8 cellular contexts compared by ENCODE assay signal in the genomic region with DNA sequence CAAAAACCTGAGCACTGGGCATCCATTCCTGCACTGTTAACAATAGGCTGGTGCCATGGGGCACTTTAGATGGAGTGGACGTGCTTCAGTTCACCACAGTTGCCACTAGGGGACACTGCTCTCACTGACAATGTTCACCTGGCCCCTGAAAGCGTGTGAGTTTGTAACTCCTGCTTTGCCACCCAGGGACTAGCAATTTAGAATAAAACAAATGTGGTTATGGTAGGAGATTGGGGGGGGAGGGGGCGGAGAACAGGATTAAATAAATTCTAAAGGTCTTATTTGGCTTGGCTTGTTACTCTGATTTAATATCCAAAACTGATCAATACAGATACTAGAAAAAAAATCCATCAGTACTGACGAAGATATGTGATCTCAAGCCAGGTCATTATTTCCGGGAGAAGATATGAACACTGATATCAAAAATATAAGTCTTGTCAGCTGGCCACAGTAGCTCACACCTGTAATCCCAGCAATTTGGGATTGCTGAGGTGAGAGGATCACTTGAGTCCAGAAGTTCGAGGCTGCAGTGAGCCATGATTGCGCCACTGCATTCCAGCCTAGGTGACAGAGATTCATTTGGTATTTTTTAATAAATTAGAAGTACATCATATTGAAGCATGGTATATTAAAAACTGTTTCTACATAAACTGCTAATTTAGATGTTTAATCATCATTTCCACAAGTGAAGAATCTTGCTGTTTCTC. TPM values are rescaled to one million over a fixed set of nuclear protein-coding genes. Genes with fewer than 3 reads are reported as not detected.
DNase-seq lines count a peak whose midpoint lies in the region; ATAC-seq and TF ChIP-seq lines count a peak whose summit lies in the region.

No MANE protein-coding gene starts in this region.

- no peak overlapping the region for H3K4me3 Mint-ChIP-seq in activated T-helper 2 cell treated with anti-CD3 and anti-CD28 coated beads, Interferon-gamma antibody, Interleukin-2, Interleukin-4, amounts not matched to agents 10 μg/mL and 5 μg/mL and 100 μg/mL, durations not matched to agents 14 hours and 24 hours and 36 hours (ENCODE audit: low read depth)
- H3K4me3 Mint-ChIP-seq in osteocyte (ENCODE audit: unreplicated experiment): no peak overlapping the region

- peak; percentile 90 for ATAC-seq in GM21360 (IDR thresholded peaks at IDR 0.05; ENCODE audit: unreplicated experiment)
- peak; percentile 93 to 95 for ATAC-seq in upper lobe of left lung (ENCODE audit: low FRiP score in 2 of 2)

- TF ChIP-seq CTCF in osteocyte (IDR thresholded peaks at IDR 0.05) (peak; percentile 90), upper lobe of left lung (IDR thresholded peaks at IDR 0.05) (peak; percentile 79 to 99 (median 89))

- 55 to 56% methylated on average over 7 of the region's 7 CpGs for WGBS in upper lobe of left lung, 2 donors

- peaks cover 41% of the 10 kb centered on the region for H3K36me3 Mint-ChIP-seq in activated T-helper 2 cell treated with anti-CD3 and anti-CD28 coated beads, Interferon-gamma antibody, Interleukin-2, Interleukin-4, amounts not matched to agents 10 μg/mL and 5 μg/mL and 100 μg/mL, durations not matched to agents 14 hours and 24 hours and 36 hours (ENCODE audit: low read depth)
- peaks cover 13% of the 10 kb centered on the region for H3K36me3 Mint-ChIP-seq in osteocyte (ENCODE audit: unreplicated experiment)

- H3K4me1 Mint-ChIP-seq in activated T-helper 2 cell treated with anti-CD3 and anti-CD28 coated beads, Interferon-gamma antibody, Interleukin-2, Interleukin-4, amounts not matched to agents 10 μg/mL and 5 μg/mL and 100 μg/mL, durations not matched to agents 14 hours and 24 hours and 36 hours (ENCODE audit: low read depth): peaks cover 6% of the 10 kb centered on the region
- H3K4me1 Mint-ChIP-seq in osteocyte (ENCODE audit: unreplicated experiment): no peaks in the 10 kb centered on the region

- TF ChIP-seq EP300 in upper lobe of left lung (IDR thresholded peaks at IDR 0.05): no peak

- H3K4me1 ChIP-seq in upper lobe of left lung: peaks cover 0 to 20% (median 2%) of the 10 kb centered on the region in 4 donors

- intact Hi-C loops in activated T-helper 2 cell treated with anti-CD3 and anti-CD28 coated beads, Interferon-gamma antibody, Interleukin-2, Interleukin-4, amounts not matched to agents 10 μg/mL and 5 μg/mL and 100 μg/mL, durations not matched to agents 14 hours and 24 hours and 36 hours (cut with micrococcal nuclease): loop anchor here (1.0 kb wide), 2 partner anchors 23 to 444 kb away; a partner anchor contains a TSS

- no peaks in the 10 kb centered on the region for H3K27me3 Mint-ChIP-seq in activated T-helper 2 cell treated with anti-CD3 and anti-CD28 coated beads, Interferon-gamma antibody, Interleukin-2, Interleukin-4, amounts not matched to agents 10 μg/mL and 5 μg/mL and 100 μg/mL, durations not matched to agents 14 hours and 24 hours and 36 hours (ENCODE audit: low read depth)
- H3K27me3 Mint-ChIP-seq in osteocyte (ENCODE audit: unreplicated experiment): no peaks in the 10 kb centered on the region

- no peaks in the 10 kb centered on the region for H3K27me3 ChIP-seq in upper lobe of left lung

- H3K9me3 Mint-ChIP-seq in activated T-helper 2 cell treated with anti-CD3 and anti-CD28 coated beads, Interferon-gamma antibody, Interleukin-2, Interleukin-4, amounts not matched to agents 10 μg/mL and 5 μg/mL and 100 μg/mL, durations not matched to agents 14 hours and 24 hours and 36 hours: no peaks in the 10 kb centered on the region
- no peaks in the 10 kb centered on the region for H3K9me3 Mint-ChIP-seq in osteocyte (ENCODE audit: unreplicated experiment)

- H3K27ac Mint-ChIP-seq in activated T-helper 2 cell treated with anti-CD3 and anti-CD28 coated beads, Interferon-gamma antibody, Interleukin-2, Interleukin-4, amounts not matched to agents 10 μg/mL and 5 μg/mL and 100 μg/mL, durations not matched to agents 14 hours and 24 hours and 36 hours: no peak overlapping the region
- H3K27ac Mint-ChIP-seq in osteocyte (ENCODE audit: unreplicated experiment): no peak overlapping the region

- DNase-seq in DMS 273 (lab: John Stamatoyannopoulos, UW; ENCODE audit: unreplicated experiment) (peak; percentile 80), HuH-7 (ENCODE audit: low spot score) (peak; percentile 60), RKO (ENCODE audit: low spot score) (peak; percentile 61), foreskin melanocyte (peak; percentile 39), osteocyte (ENCODE audit: extremely low spot score, unreplicated experiment) (no peak), upper lobe of left lung (peak in 1 of 2 donors; percentile 81)
- DNase-seq in activated T-helper 2 cell treated with anti-CD3 and anti-CD28 coated beads, Interferon-gamma antibody, Interleukin-2, Interleukin-4, amounts not matched to agents 10 μg/mL and 5 μg/mL and 100 μg/mL, durations not matched to agents 14 hours and 24 hours and 36 hours (ENCODE audit: low spot score): peak; percentile 48

- H3K4me3 ChIP-seq in upper lobe of left lung: no peak overlapping the region

- peaks cover 0 to 3% (median 0%) of the 10 kb centered on the region in 4 donors for H3K9me3 ChIP-seq in upper lobe of left lung

- no peak for TF ChIP-seq POLR2A in upper lobe of left lung (IDR thresholded peaks at IDR 0.05)

- H3K27ac ChIP-seq in upper lobe of left lung: no peak overlapping the region

- H3K36me3 ChIP-seq in upper lobe of left lung: peaks cover 0 to 11% (median 2%) of the 10 kb centered on the region in 4 donors

RNA-seq across cellular contexts. Expression of a gene that starts 23.2 kb away (rescaled TPM):
- 33.3 and 33.8 TPM in 2 replicates for total RNA-seq in activated T-helper 2 cell treated with anti-CD3 and anti-CD28 coated beads, Interferon-gamma antibody, Interleukin-2, Interleukin-4, amounts not matched to agents 10 μg/mL and 5 μg/mL and 100 μg/mL, durations not matched to agents 14 hours and 24 hours and 36 hours
- total RNA-seq in osteocyte (17.5 and 18.4 TPM in 2 replicates), upper lobe of left lung (10 to 100 TPM in 5 of 6 donors, 1 to 10 TPM in 1; 8.3 to 16.7 (median 14.6) TPM)

RNA-seq across cellular contexts. Expression of a gene that starts 23.4 kb away (rescaled TPM):
- 73.9 and 77.0 TPM in 2 replicates for total RNA-seq in activated T-helper 2 cell treated with anti-CD3 and anti-CD28 coated beads, Interferon-gamma antibody, Interleukin-2, Interleukin-4, amounts not matched to agents 10 μg/mL and 5 μg/mL and 100 μg/mL, durations not matched to agents 14 hours and 24 hours and 36 hours
- 5.7 and 6.7 TPM in 2 replicates for total RNA-seq in osteocyte
- 1 to 10 TPM in 5 of 6 donors, under 1 TPM in 1; 0.92 to 5.9 (median 2.2) TPM for total RNA-seq in upper lobe of left lung
